In the genomic region with DNA sequence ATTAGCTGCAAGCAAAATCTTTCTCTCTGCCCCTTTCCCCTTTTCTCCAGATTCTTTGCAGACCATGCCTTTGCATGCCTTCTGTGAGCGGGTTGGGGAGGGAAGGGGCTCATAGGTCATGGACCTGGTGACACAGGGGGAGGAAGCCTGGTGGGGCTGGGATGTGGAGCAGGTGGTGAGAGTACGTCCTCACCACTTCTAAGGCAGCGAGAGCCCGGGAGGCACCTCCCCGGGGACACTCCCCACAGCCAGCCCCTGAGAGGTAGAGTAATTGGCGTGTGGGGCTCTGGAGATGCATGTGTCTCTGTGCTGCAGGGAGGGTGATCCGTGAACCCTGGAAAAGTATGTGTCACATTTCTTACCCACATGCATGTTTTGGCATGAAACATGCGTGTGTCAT, we compare ENCODE assay signal across 27 cellular contexts.
"Had no signal": no experiment of that assay in that cellular context is flagged by ENCODE, and none has a peak within 500 bp of the region (broad histone marks: within the 10 kb centered on the region; RNA-seq: fewer than 3 reads in every experiment).

No MANE protein-coding gene starts in this region.

- DNase-seq: activated CD4-positive, alpha-beta T cell treated with anti-CD3 and anti-CD28 coated beads for 48 hours; activated CD4-positive, alpha-beta T cell treated with anti-CD3 and anti-CD28 coated beads, Interleukin-2, amount 50 U/mL, for 4 hours; activated CD4-positive, CD25-positive, alpha-beta regulatory T cell treated with anti-CD3 and anti-CD28 coated beads, Interleukin-2, amount 50 U/mL, for 72 hours; activated CD8-positive, alpha-beta memory T cell treated with anti-CD3 and anti-CD28 coated beads, Interleukin-2, amount 50 U/mL, for 48 hours; activated CD8-positive, alpha-beta T cell treated with anti-CD3 and anti-CD28 coated beads, Interleukin-2, amount 10 ng/mL, durations not matched to agents 7 days and 5 days; activated gamma-delta T cell; activated naive CD4-positive, alpha-beta T cell treated with anti-CD3 and anti-CD28 coated beads, Interleukin-2, amount 10 ng/mL, durations not matched to agents 7 days and 5 days; activated naive CD8-positive, alpha-beta T cell treated with anti-CD3 and anti-CD28 coated beads, Interleukin-2, amount 10 ng/mL, durations not matched to agents 7 days and 5 days; activated T-cell treated with anti-CD3 and anti-CD28 coated beads, Interleukin-2, amount 50 U/mL, for 4 hours; adrenal gland; anterior cingulate cortex; central memory CD4-positive, alpha-beta T cell; Karpas-422; MM.1S; NCI-H1105; NCI-H146; NCI-H187 treated with DMSO at 0.1 percent for 48 hours; NCI-H2081 treated with DMSO at 0.1 percent for 48 hours; NCI-H446; NCI-H524; Peyer's patch; SHP77 treated with DMSO at 0.1 percent for 48 hours; T-helper 9 cell had no signal

- H3K27ac Mint-ChIP-seq: activated CD8-positive, alpha-beta T cell treated with anti-CD3 and anti-CD28 coated beads, Interleukin-2, amount 10 ng/mL, durations not matched to agents 7 days and 5 days; activated naive CD4-positive, alpha-beta T cell treated with anti-CD3 and anti-CD28 coated beads, Interleukin-2, amount 10 ng/mL, durations not matched to agents 7 days and 5 days; activated naive CD8-positive, alpha-beta T cell treated with anti-CD3 and anti-CD28 coated beads, Interleukin-2, amount 10 ng/mL, durations not matched to agents 7 days and 5 days had no signal

- H3K36me3 ChIP-seq: breast epithelium had no signal

- H3K9me3 ChIP-seq: adrenal gland, breast epithelium, Peyer's patch had no signal

- H3K27ac ChIP-seq: adrenal gland, breast epithelium, Peyer's patch had no signal

- H3K9me3 Mint-ChIP-seq: activated naive CD4-positive, alpha-beta T cell treated with anti-CD3 and anti-CD28 coated beads, Interleukin-2, amount 10 ng/mL, durations not matched to agents 7 days and 5 days; activated naive CD8-positive, alpha-beta T cell treated with anti-CD3 and anti-CD28 coated beads, Interleukin-2, amount 10 ng/mL, durations not matched to agents 7 days and 5 days; activated T-cell treated with anti-CD3 and anti-CD28 coated beads, Interleukin-2, amount 50 U/mL, for 4 hours; T-helper 1 cell treated with Interleukin-12 subunit alpha and Interleukin-12 subunit beta and Interleukin-4 antibody, amounts not matched to agents 30 μg/mL and 1 μg/mL, for 36 hours; WTC11 had no signal

- H3K4me3 Mint-ChIP-seq: activated CD8-positive, alpha-beta T cell treated with anti-CD3 and anti-CD28 coated beads, Interleukin-2, amount 10 ng/mL, durations not matched to agents 7 days and 5 days; activated naive CD4-positive, alpha-beta T cell treated with anti-CD3 and anti-CD28 coated beads, Interleukin-2, amount 10 ng/mL, durations not matched to agents 7 days and 5 days; activated naive CD8-positive, alpha-beta T cell treated with anti-CD3 and anti-CD28 coated beads, Interleukin-2, amount 10 ng/mL, durations not matched to agents 7 days and 5 days; activated T-cell treated with anti-CD3 and anti-CD28 coated beads, Interleukin-2, amount 50 U/mL, for 4 hours; T-helper 1 cell treated with Interleukin-12 subunit alpha and Interleukin-12 subunit beta and Interleukin-4 antibody, amounts not matched to agents 30 μg/mL and 1 μg/mL, for 36 hours; WTC11 had no signal

- H3K4me3 ChIP-seq: adrenal gland, breast epithelium, K562, Peyer's patch had no signal

- H3K27me3 Mint-ChIP-seq: activated naive CD4-positive, alpha-beta T cell treated with anti-CD3 and anti-CD28 coated beads, Interleukin-2, amount 10 ng/mL, durations not matched to agents 7 days and 5 days; activated naive CD8-positive, alpha-beta T cell treated with anti-CD3 and anti-CD28 coated beads, Interleukin-2, amount 10 ng/mL, durations not matched to agents 7 days and 5 days had no signal

- ATAC-seq: activated CD8-positive, alpha-beta T cell treated with anti-CD3 and anti-CD28 coated beads, Interleukin-2, amount 10 ng/mL, durations not matched to agents 7 days and 5 days; activated T-cell treated with anti-CD3 and anti-CD28 coated beads, Interleukin-2, amount 50 U/mL, for 4 hours; K562; WTC11 had no signal

- H3K4me1 Mint-ChIP-seq: activated naive CD4-positive, alpha-beta T cell treated with anti-CD3 and anti-CD28 coated beads, Interleukin-2, amount 10 ng/mL, durations not matched to agents 7 days and 5 days had no signal

- H3K27me3 ChIP-seq: adrenal gland, breast epithelium, Peyer's patch had no signal
